Comparison of ENCODE assay signal across 1 cellular context in genomic region chr5:176996780-176997179, GRCh38.
A peak's percentile ranks its signal among the peaks of the same experiment; 100 is the strongest.
TF ChIP-seq lines count a peak whose summit lies in the region.

No MANE protein-coding gene starts in this region.

TF ChIP-seq in GM12878, 131 proteins besides CTCF, POLR2A, EP300 and RAD21 (continued from another document):
- TF ChIP-seq, protein P1, sequence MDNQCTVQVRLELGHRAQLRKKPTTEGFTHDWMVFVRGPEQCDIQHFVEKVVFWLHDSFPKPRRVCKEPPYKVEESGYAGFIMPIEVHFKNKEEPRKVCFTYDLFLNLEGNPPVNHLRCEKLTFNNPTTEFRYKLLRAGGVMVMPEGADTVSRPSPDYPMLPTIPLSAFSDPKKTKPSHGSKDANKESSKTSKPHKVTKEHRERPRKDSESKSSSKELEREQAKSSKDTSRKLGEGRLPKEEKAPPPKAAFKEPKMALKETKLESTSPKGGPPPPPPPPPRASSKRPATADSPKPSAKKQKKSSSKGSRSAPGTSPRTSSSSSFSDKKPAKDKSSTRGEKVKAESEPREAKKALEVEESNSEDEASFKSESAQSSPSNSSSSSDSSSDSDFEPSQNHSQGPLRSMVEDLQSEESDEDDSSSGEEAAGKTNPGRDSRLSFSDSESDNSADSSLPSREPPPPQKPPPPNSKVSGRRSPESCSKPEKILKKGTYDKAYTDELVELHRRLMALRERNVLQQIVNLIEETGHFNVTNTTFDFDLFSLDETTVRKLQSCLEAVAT (IDR thresholded peaks at IDR 0.05) = peak; percentile 77; the same call in 1 of the 2 replicates
